Comparison of ENCODE assay signal across 25 cellular contexts in the genomic region with DNA sequence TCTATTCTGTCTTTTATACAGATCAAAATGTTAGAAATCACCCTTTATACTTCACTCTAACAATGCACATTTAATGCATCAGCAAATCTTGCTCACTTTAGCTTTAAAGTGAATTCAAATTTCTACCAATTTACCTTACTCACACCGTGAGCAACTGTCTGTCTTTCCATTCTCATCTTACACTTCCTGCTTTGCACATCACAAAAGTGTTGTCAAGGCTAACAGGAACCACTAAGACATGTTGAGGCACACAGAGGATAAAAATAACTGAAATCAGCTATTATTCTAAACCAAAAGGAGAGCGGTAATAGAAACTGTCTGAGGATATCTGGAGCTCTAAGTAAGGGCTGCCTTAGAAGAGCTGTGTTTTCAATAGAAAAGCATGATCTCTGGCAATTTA.
"Had no signal": no experiment of that assay in that cellular context is flagged by ENCODE, and none has a peak within 500 bp of the region (broad histone marks: within the 10 kb centered on the region; RNA-seq: fewer than 3 reads in every experiment).

No MANE protein-coding gene starts in this region.

- H2AFZ ChIP-seq: PC-9 had no signal

- H3K4me1 ChIP-seq: adrenal gland had no signal

- DNase-seq: activated CD4-positive, alpha-beta memory T cell treated with anti-CD3 and anti-CD28 coated beads for 36 hours; activated CD4-positive, alpha-beta T cell treated with anti-CD3 and anti-CD28 coated beads, Interleukin-2, amount 10 ng/mL, durations not matched to agents 7 days and 5 days; activated CD4-positive, CD25-positive, alpha-beta regulatory T cell; activated gamma-delta T cell treated with Interleukin-2 at 50 U/mL for 16 hours; activated naive CD4-positive, alpha-beta T cell treated with anti-CD3 and anti-CD28 coated beads, Interleukin-2, amount 50 U/mL, for 16 hours; activated naive CD8-positive, alpha-beta T cell treated with anti-CD3 and anti-CD28 coated beads, Interleukin-2, amount 10 ng/mL, durations not matched to agents 7 days and 5 days; activated T-cell treated with anti-CD3 and anti-CD28 coated beads for 4 hours; activated T-cell treated with anti-CD3 and anti-CD28 coated beads, Interleukin-2, amount 50 U/mL, for 72 hours; adrenal gland; anterior cingulate cortex; IMR-90; KBM-7; NCI-H1092 treated with DMSO at 0.1 percent for 48 hours; NCI-H1417 treated with DMSO at 0.1 percent for 48 hours; NCI-H1694; NCI-H2029 treated with DMSO at 0.1 percent for 48 hours; NCI-H446; NCI-H524; PC-9; SIG-M5; T-helper 1 cell had no signal

- H3K27ac Mint-ChIP-seq: activated CD4-positive, alpha-beta memory T cell treated with anti-CD3 and anti-CD28 coated beads for 36 hours; activated CD4-positive, alpha-beta T cell treated with anti-CD3 and anti-CD28 coated beads, Interleukin-2, amount 10 ng/mL, durations not matched to agents 7 days and 5 days; activated naive CD8-positive, alpha-beta T cell treated with anti-CD3 and anti-CD28 coated beads, Interleukin-2, amount 10 ng/mL, durations not matched to agents 7 days and 5 days; activated T-cell treated with anti-CD3 and anti-CD28 coated beads, Interleukin-2, amount 50 U/mL, for 72 hours; activated T-helper 2 cell treated with anti-CD3 and anti-CD28 coated beads, Interferon-gamma antibody, Interleukin-2, Interleukin-4, amounts not matched to agents 10 μg/mL and 5 μg/mL and 100 μg/mL, durations not matched to agents 14 hours and 24 hours and 36 hours had no signal

- H3K27me3 Mint-ChIP-seq: activated CD4-positive, alpha-beta memory T cell treated with anti-CD3 and anti-CD28 coated beads for 36 hours; activated CD4-positive, alpha-beta T cell treated with anti-CD3 and anti-CD28 coated beads, Interleukin-2, amount 10 ng/mL, durations not matched to agents 7 days and 5 days; activated naive CD8-positive, alpha-beta T cell treated with anti-CD3 and anti-CD28 coated beads, Interleukin-2, amount 10 ng/mL, durations not matched to agents 7 days and 5 days; central memory CD8-positive, alpha-beta T cell had no signal

- H3K4me2 ChIP-seq: PC-9 had no signal

- H3K9me3 Mint-ChIP-seq: activated naive CD8-positive, alpha-beta T cell treated with anti-CD3 and anti-CD28 coated beads, Interleukin-2, amount 10 ng/mL, durations not matched to agents 7 days and 5 days; activated T-cell treated with anti-CD3 and anti-CD28 coated beads, Interleukin-2, amount 50 U/mL, for 72 hours had no signal

- H3K9me3 ChIP-seq: adrenal gland had no signal

- H3K27ac ChIP-seq: adrenal gland, PC-9, SK-N-MC, VCaP had no signal

- ATAC-seq: activated T-cell treated with anti-CD3 and anti-CD28 coated beads, Interleukin-2, amount 50 U/mL, for 72 hours had no signal

- H3K4me3 ChIP-seq: adrenal gland, PC-9, SK-N-MC had no signal

- H3K27me3 ChIP-seq: adrenal gland had no signal

- H3K36me3 ChIP-seq: adrenal gland had no signal

- H3K4me3 Mint-ChIP-seq: activated CD4-positive, alpha-beta memory T cell treated with anti-CD3 and anti-CD28 coated beads for 36 hours; activated CD4-positive, alpha-beta T cell treated with anti-CD3 and anti-CD28 coated beads, Interleukin-2, amount 10 ng/mL, durations not matched to agents 7 days and 5 days; activated naive CD8-positive, alpha-beta T cell treated with anti-CD3 and anti-CD28 coated beads, Interleukin-2, amount 10 ng/mL, durations not matched to agents 7 days and 5 days; activated T-cell treated with anti-CD3 and anti-CD28 coated beads, Interleukin-2, amount 50 U/mL, for 72 hours; central memory CD8-positive, alpha-beta T cell had no signal

- H3K4me1 Mint-ChIP-seq: activated CD4-positive, alpha-beta T cell treated with anti-CD3 and anti-CD28 coated beads, Interleukin-2, amount 10 ng/mL, durations not matched to agents 7 days and 5 days; activated naive CD8-positive, alpha-beta T cell treated with anti-CD3 and anti-CD28 coated beads, Interleukin-2, amount 10 ng/mL, durations not matched to agents 7 days and 5 days; central memory CD8-positive, alpha-beta T cell had no signal

- H3K36me3 Mint-ChIP-seq: activated CD4-positive, alpha-beta memory T cell treated with anti-CD3 and anti-CD28 coated beads for 36 hours; activated naive CD8-positive, alpha-beta T cell treated with anti-CD3 and anti-CD28 coated beads, Interleukin-2, amount 10 ng/mL, durations not matched to agents 7 days and 5 days had no signal
